In genomic region chr1:205183676-205184335, GRCh38 we compare ENCODE assay signal across 11 cellular contexts. TPM values are rescaled to one million over a fixed set of nuclear protein-coding genes. Genes with fewer than 3 reads are reported as not detected.
DNase-seq lines count a peak whose midpoint lies in the region; ATAC-seq and TF ChIP-seq lines count a peak whose summit lies in the region.
"Had no signal": no experiment of that assay in that cellular context is flagged by ENCODE, and none has a peak within 500 bp of the region (broad histone marks: within the 10 kb centered on the region; RNA-seq: fewer than 3 reads in every experiment).

No MANE protein-coding gene starts in this region.

- CTCF ChIA-PET in activated naive CD4-positive, alpha-beta T cell treated with anti-CD3 and anti-CD28 coated beads, Interleukin-2, amount 10 ng/mL, durations not matched to agents 7 days and 5 days (lab: Charles Lee): interaction anchor here (1.0 kb wide), 1 partner anchor 14 kb away, joined by 3 read pairs; no protein-coding TSS in a partner anchor
- CTCF ChIA-PET in activated naive CD4-positive, alpha-beta T cell treated with anti-CD3 and anti-CD28 coated beads for 36 hours (lab: Charles Lee): interaction anchor here (1.0 to 1.6 kb wide), 4 partner anchors 11 to 141 kb away, joined by 3 to 5 read pairs (median 4); no protein-coding TSS in a partner anchor

- ATAC-seq in right cardiac atrium (peak; percentile 32 to 48), HG02759 (IDR thresholded peaks at IDR 0.05; ENCODE audit: unreplicated experiment) (no peak)
- no peak for ATAC-seq in activated CD4-positive, CD25-positive, alpha-beta regulatory T cell treated with anti-CD3 and anti-CD28 coated beads, Interleukin-2, amount 50 U/mL, for 24 hours

- H3K27me3 ChIP-seq in adrenal gland: no peaks in the 10 kb centered on the region
- H3K27me3 ChIP-seq in right cardiac atrium (ENCODE audit: control insufficient read depth, insufficient read depth): no peaks in the 10 kb centered on the region
- no peaks in the 10 kb centered on the region for H3K27me3 ChIP-seq in H7 (ENCODE audit: control insufficient read depth, insufficient read depth, low read length)
- H3K27me3 ChIP-seq: pancreas had no signal

- TF ChIP-seq POLR2A in adrenal gland (IDR thresholded peaks at IDR 0.05): no peak

- no peaks in the 10 kb centered on the region for H3K27me3 Mint-ChIP-seq in activated naive CD4-positive, alpha-beta T cell treated with anti-CD3 and anti-CD28 coated beads, Interleukin-2, amount 10 ng/mL, durations not matched to agents 7 days and 5 days
- no peaks in the 10 kb centered on the region for H3K27me3 Mint-ChIP-seq in activated naive CD4-positive, alpha-beta T cell treated with anti-CD3 and anti-CD28 coated beads for 36 hours (ENCODE audit: low read depth)
- H3K27me3 Mint-ChIP-seq: B cell had no signal

- H3K9me3 ChIP-seq in adrenal gland (replicated peaks in 1 of 3) (no peaks in the 10 kb centered on the region), right cardiac atrium (ENCODE audit: control insufficient read depth, low read length) (no peaks in the 10 kb centered on the region)
- H3K9me3 ChIP-seq: pancreas had no signal

- H3K4me1 Mint-ChIP-seq in activated naive CD4-positive, alpha-beta T cell treated with anti-CD3 and anti-CD28 coated beads, Interleukin-2, amount 10 ng/mL, durations not matched to agents 7 days and 5 days: peaks cover 56% of the 10 kb centered on the region
- H3K4me1 Mint-ChIP-seq in activated naive CD4-positive, alpha-beta T cell treated with anti-CD3 and anti-CD28 coated beads for 36 hours (ENCODE audit: low read depth): peaks cover 61% of the 10 kb centered on the region
- H3K4me1 Mint-ChIP-seq: B cell had no signal

- no peak overlapping the region for H3K4me3 ChIP-seq in adrenal gland
- no peak overlapping the region for H3K4me3 ChIP-seq in right cardiac atrium (ENCODE audit: low read length)
- H3K4me3 ChIP-seq in H7 (ENCODE audit: insufficient read depth, low read depth, low read length): no peak overlapping the region
- H3K4me3 ChIP-seq: pancreas had no signal

- H3K4me3 Mint-ChIP-seq in activated naive CD4-positive, alpha-beta T cell treated with anti-CD3 and anti-CD28 coated beads, Interleukin-2, amount 10 ng/mL, durations not matched to agents 7 days and 5 days: no peak overlapping the region
- H3K4me3 Mint-ChIP-seq in activated naive CD4-positive, alpha-beta T cell treated with anti-CD3 and anti-CD28 coated beads for 36 hours: no peak overlapping the region
- H3K4me3 Mint-ChIP-seq: B cell had no signal

- peak overlapping the region; percentile 15 for H3K27ac Mint-ChIP-seq in activated naive CD4-positive, alpha-beta T cell treated with anti-CD3 and anti-CD28 coated beads, Interleukin-2, amount 10 ng/mL, durations not matched to agents 7 days and 5 days
- no peak overlapping the region for H3K27ac Mint-ChIP-seq in activated naive CD4-positive, alpha-beta T cell treated with anti-CD3 and anti-CD28 coated beads for 36 hours
- H3K27ac Mint-ChIP-seq: B cell had no signal

- no peak for TF ChIP-seq CTCF in adrenal gland (IDR thresholded peaks at IDR 0.05)

- peak overlapping the region in 4 of 5 donors; percentile 11 to 59 (median 42) for H3K27ac ChIP-seq in adrenal gland
- H3K27ac ChIP-seq in right cardiac atrium (ENCODE audit: low read length): peak overlapping the region; percentile 20
- H3K27ac ChIP-seq in temporal lobe (ENCODE audit: low read depth, low read length): peak overlapping the region; percentile 75
- H3K27ac ChIP-seq: pancreas had no signal

- DNase-seq in activated naive CD4-positive, alpha-beta T cell treated with anti-CD3 and anti-CD28 coated beads, Interleukin-2, amount 10 ng/mL, durations not matched to agents 7 days and 5 days: no peak
- DNase-seq in activated naive CD4-positive, alpha-beta T cell treated with anti-CD3 and anti-CD28 coated beads for 36 hours: no peak
- DNase-seq in adrenal gland: no peak
- DNase-seq in right cardiac atrium: no peak
- no peak for DNase-seq in H7
- DNase-seq: NCI-H2227 treated with DMSO at 0.1 percent for 48 hours, pancreas had no signal

- H3K36me3 Mint-ChIP-seq in activated naive CD4-positive, alpha-beta T cell treated with anti-CD3 and anti-CD28 coated beads, Interleukin-2, amount 10 ng/mL, durations not matched to agents 7 days and 5 days: peaks cover 32% of the 10 kb centered on the region
- peaks cover 38% of the 10 kb centered on the region for H3K36me3 Mint-ChIP-seq in activated naive CD4-positive, alpha-beta T cell treated with anti-CD3 and anti-CD28 coated beads for 36 hours (ENCODE audit: low read depth)

- H3K4me1 ChIP-seq in adrenal gland (replicated peaks in 1 of 2) (peaks cover 15 to 54% of the 10 kb centered on the region in 2 donors), right cardiac atrium (ENCODE audit: control insufficient read depth, insufficient read depth, low read length) (peaks cover 2% of the 10 kb centered on the region)

- H3K36me3 ChIP-seq in adrenal gland (replicated peaks in 1 of 2) (peaks cover 0 to 19% of the 10 kb centered on the region in 2 donors), H7 (replicated peaks; ENCODE audit: control insufficient read depth, insufficient read depth, low read length) (no peaks in the 10 kb centered on the region)
- H3K36me3 ChIP-seq: pancreas had no signal

- 44 to 71% (median 55%) methylated on average over 4 of the region's 4 CpGs for WGBS in adrenal gland, 4 donors
- WGBS in right cardiac atrium: 54% methylated on average over 4 of the region's 4 CpGs

- no peaks in the 10 kb centered on the region for H3K9me3 Mint-ChIP-seq in activated naive CD4-positive, alpha-beta T cell treated with anti-CD3 and anti-CD28 coated beads, Interleukin-2, amount 10 ng/mL, durations not matched to agents 7 days and 5 days
- no peaks in the 10 kb centered on the region for H3K9me3 Mint-ChIP-seq in activated naive CD4-positive, alpha-beta T cell treated with anti-CD3 and anti-CD28 coated beads for 36 hours

- intact Hi-C loops in activated naive CD4-positive, alpha-beta T cell treated with anti-CD3 and anti-CD28 coated beads for 36 hours (cut with micrococcal nuclease): no loop called here
- intact Hi-C loops in adrenal gland (cut with DNase I): no loop called here
- intact Hi-C loops in right cardiac atrium (cut with DNase I): loop anchor here in 1 of 4 donors (10.0 kb wide), 1 partner anchor 71 kb away; no protein-coding TSS in a partner anchor

RNA-seq across cellular contexts. Expression of gene DSTYK, which starts 27.7 kb away (rescaled TPM):
- 10 to 100 TPM; 10.9 to 11.5 TPM for total RNA-seq in activated naive CD4-positive, alpha-beta T cell treated with anti-CD3 and anti-CD28 coated beads for 36 hours
- total RNA-seq in adrenal gland (10 to 100 TPM; 15.4 to 22.9 (median 17.8) TPM), right cardiac atrium (10 to 100 TPM in 1 of 4 donors, 1 to 10 TPM in 3; 7.9 to 10.1 (median 8.6) TPM), temporal lobe (19.4 TPM)
- polyA plus RNA-seq in adrenal gland (10 to 100 TPM in 1 of 3 donors, 1 to 10 TPM in 2; 4.4 to 12.8 (median 6.7) TPM), right cardiac atrium (4.9 TPM)
- total RNA-seq in H7 (2014; rRNA removed; shearing (Covaris generic)): 10.9 and 13.9 TPM in 2 replicates

RNA-seq across cellular contexts. Expression of gene TMCC2, which starts 43.9 kb away (rescaled TPM):
- 10 to 100 TPM; 42.5 to 44.8 TPM for total RNA-seq in activated naive CD4-positive, alpha-beta T cell treated with anti-CD3 and anti-CD28 coated beads for 36 hours
- 10 to 100 TPM in 3 of 8 donors, 1 to 10 TPM in 5; 2.3 to 33.2 (median 8.4) TPM for total RNA-seq in adrenal gland
- polyA plus RNA-seq in adrenal gland: 10 to 100 TPM in 1 of 3 donors, 1 to 10 TPM in 2; 3.3 to 11.2 (median 3.3) TPM
- total RNA-seq in right cardiac atrium: 10 to 100 TPM in 3 of 4 donors, 1 to 10 TPM in 1; 6.5 to 15.9 (median 13.2) TPM
- polyA plus RNA-seq in right cardiac atrium: 15.7 TPM
- total RNA-seq in temporal lobe: 27.5 TPM
- 13.6 and 19.3 TPM in 2 replicates for total RNA-seq in H7 (2014; rRNA removed; shearing (Covaris generic))

Comparison
In these comparisons a context has a peak if more than half of its experiments do, and no peak if none do; other contexts are left out.
1. H3K27ac ChIP-seq: peak in every context shown above with its lines; median percentile 75 in temporal lobe; 42 in adrenal gland; 20 in right cardiac atrium.
2. ATAC-seq: peak in right cardiac atrium (2 of 2); none in activated CD4-positive, CD25-positive, alpha-beta regulatory T cell treated with anti-CD3 and anti-CD28 coated beads, Interleukin-2, amount 50 U/mL, for 24 hours (0 of 2) and HG02759 (single experiment).